ENCODE assay signal across 1 cellular context in the genomic region with DNA sequence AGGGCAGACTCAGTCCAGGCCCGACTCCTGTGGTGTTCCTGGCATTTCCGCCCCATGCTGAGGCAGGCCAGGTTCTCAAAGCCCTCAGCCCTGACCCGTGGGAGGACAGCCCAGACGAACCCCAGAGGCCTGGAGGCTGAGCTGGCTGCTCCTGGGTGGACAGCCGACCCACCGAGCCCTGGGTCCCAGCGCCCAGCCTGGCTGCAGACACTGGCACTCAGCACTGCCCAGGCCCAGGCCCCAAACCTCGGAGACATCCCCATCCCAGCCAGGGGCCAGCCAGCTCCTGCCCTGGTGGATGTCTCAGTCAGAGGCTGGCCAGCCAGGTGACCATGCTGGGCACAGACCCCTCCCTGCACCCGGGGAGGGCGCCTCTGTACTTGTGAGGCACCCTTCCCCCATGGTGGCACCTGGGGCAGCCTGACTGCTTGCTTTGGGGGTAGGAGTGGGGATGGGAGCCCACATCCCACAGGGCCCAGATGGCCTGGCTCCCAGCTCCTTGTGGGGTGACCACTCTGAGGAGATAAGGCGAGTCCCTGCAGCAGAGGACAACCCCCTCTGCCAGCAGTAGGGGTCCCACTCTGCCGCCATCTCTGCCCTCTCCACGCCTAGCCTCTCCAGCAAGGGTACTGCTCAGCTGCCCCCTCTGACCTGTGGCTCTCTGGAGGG.
A peak's percentile ranks its signal among the peaks of the same experiment; 100 is the strongest.
TF ChIP-seq lines count a peak whose summit lies in the region.

No MANE protein-coding gene starts in this region.

TF ChIP-seq in K562, 482 proteins besides CTCF, POLR2A, EP300 and RAD21:
- TF ChIP-seq RBM39 (optimal IDR thresholded peaks at IDR 0.05; ENCODE audit: low read depth, low read length) (no peak), SRF (CRISPR knock-in tag; IDR thresholded peaks at IDR 0.05) (no peak), MTA3 (IDR thresholded peaks at IDR 0.05; ENCODE audit: borderline replicate concordance) (no peak), ZNF347 (CRISPR knock-in tag; IDR thresholded peaks at IDR 0.05; ENCODE audit: low read depth) (no peak), ZNF717 (CRISPR knock-in tag; IDR thresholded peaks at IDR 0.05) (no peak), ZNF277 (CRISPR knock-in tag; IDR thresholded peaks at IDR 0.05; ENCODE audit: borderline replicate concordance) (no peak), ZNF197 (CRISPR knock-in tag; IDR thresholded peaks at IDR 0.05; ENCODE audit: low read depth) (no peak)
- TF ChIP-seq, protein P1, sequence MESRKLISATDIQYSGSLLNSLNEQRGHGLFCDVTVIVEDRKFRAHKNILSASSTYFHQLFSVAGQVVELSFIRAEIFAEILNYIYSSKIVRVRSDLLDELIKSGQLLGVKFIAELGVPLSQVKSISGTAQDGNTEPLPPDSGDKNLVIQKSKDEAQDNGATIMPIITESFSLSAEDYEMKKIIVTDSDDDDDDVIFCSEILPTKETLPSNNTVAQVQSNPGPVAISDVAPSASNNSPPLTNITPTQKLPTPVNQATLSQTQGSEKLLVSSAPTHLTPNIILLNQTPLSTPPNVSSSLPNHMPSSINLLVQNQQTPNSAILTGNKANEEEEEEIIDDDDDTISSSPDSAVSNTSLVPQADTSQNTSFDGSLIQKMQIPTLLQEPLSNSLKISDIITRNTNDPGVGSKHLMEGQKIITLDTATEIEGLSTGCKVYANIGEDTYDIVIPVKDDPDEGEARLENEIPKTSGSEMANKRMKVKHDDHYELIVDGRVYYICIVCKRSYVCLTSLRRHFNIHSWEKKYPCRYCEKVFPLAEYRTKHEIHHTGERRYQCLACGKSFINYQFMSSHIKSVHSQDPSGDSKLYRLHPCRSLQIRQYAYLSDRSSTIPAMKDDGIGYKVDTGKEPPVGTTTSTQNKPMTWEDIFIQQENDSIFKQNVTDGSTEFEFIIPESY (CRISPR knock-in tag; IDR thresholded peaks at IDR 0.05): peak; percentile 66; the same call in 1 of the 2 replicates
- TF ChIP-seq, protein P2, sequence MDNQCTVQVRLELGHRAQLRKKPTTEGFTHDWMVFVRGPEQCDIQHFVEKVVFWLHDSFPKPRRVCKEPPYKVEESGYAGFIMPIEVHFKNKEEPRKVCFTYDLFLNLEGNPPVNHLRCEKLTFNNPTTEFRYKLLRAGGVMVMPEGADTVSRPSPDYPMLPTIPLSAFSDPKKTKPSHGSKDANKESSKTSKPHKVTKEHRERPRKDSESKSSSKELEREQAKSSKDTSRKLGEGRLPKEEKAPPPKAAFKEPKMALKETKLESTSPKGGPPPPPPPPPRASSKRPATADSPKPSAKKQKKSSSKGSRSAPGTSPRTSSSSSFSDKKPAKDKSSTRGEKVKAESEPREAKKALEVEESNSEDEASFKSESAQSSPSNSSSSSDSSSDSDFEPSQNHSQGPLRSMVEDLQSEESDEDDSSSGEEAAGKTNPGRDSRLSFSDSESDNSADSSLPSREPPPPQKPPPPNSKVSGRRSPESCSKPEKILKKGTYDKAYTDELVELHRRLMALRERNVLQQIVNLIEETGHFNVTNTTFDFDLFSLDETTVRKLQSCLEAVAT (IDR thresholded peaks at IDR 0.05): no peak
